In genomic region chr11:12674571-12674935, GRCh38 we compare ENCODE assay signal across 8 cellular contexts. TPM values are rescaled to one million over a fixed set of nuclear protein-coding genes. Genes with fewer than 3 reads are reported as not detected.
DNase-seq lines count a peak whose midpoint lies in the region; ATAC-seq and TF ChIP-seq lines count a peak whose summit lies in the region.

No MANE protein-coding gene starts in this region.

- 1 to 3% (median 3%) methylated on average over 6 to 46 of the region's 46 CpGs; no CpG with 5 or more reads in 1 of the 5 donors for WGBS in spleen, 5 donors

- H3K4me3 ChIP-seq in RWPE2 (ENCODE audit: severe bottlenecking): peak overlapping the region; percentile 92
- peak overlapping the region; percentile 45 to 81 (median 60) for H3K4me3 ChIP-seq in spleen

- ATAC-seq in GM21723 (IDR thresholded peaks at IDR 0.05; ENCODE audit: unreplicated experiment) (peak; percentile 41), RWPE2 (ENCODE audit: low read depth) (0 out of 3 replicates have a peak, but pooled peaks have one; percentile 1), left cardiac atrium (peak; percentile 19 to 31), HG02852 (IDR thresholded peaks at IDR 0.05; ENCODE audit: unreplicated experiment) (no peak), HG03469 (IDR thresholded peaks at IDR 0.05; ENCODE audit: unreplicated experiment) (no peak)

- H3K4me1 ChIP-seq in RWPE2 (ENCODE audit: insufficient read depth, poor library complexity, severe bottlenecking) (peaks cover 23% of the 10 kb centered on the region), spleen (peaks cover 0 to 43% (median 16%) of the 10 kb centered on the region in 6 donors)

- H3K9me3 ChIP-seq in RWPE2 (ENCODE audit: severe bottlenecking) (no peaks in the 10 kb centered on the region), spleen (no peaks in the 10 kb centered on the region)

- intact Hi-C loops in left cardiac atrium (cut with DNase I): loop anchor here (5.0 to 10.0 kb wide), 4 partner anchors 72 to 220 kb away; no protein-coding TSS in a partner anchor
- intact Hi-C loops in spleen (cut with DNase I; ENCODE audit: low total_unique reads): no loop called here

- TF ChIP-seq CTCF in RWPE2 (IDR thresholded peaks at IDR 0.05; ENCODE audit: poor library complexity, severe bottlenecking): no peak
- no peak for TF ChIP-seq CTCF in spleen (IDR thresholded peaks at IDR 0.05 in 8 of 11, conservative IDR thresholded peaks at IDR 0.05 in 3 of 11)

- H3K27me3 ChIP-seq in RWPE2 (ENCODE audit: insufficient read depth, poor library complexity, severe bottlenecking) (no peaks in the 10 kb centered on the region), spleen (replicated peaks in 1 of 7) (peaks cover 0 to 98% (median 16%) of the 10 kb centered on the region in 7 donors)

- peaks cover 32% of the 10 kb centered on the region for H3K36me3 ChIP-seq in RWPE2 (ENCODE audit: low read depth)
- H3K36me3 ChIP-seq in spleen: no peaks in the 10 kb centered on the region

- H3K27ac ChIP-seq in RWPE2 (ENCODE audit: poor library complexity, severe bottlenecking): peak overlapping the region; percentile 84
- peak overlapping the region; percentile 59 to 94 (median 89) for H3K27ac ChIP-seq in spleen

- DNase-seq in GM03348 (ENCODE audit: low spot score) (peak; percentile 59), RWPE2 (ENCODE audit: low spot score) (no peak), left cardiac atrium (no peak), spleen (no peak), Kasumi-1 (lab: John Stamatoyannopoulos, UW) (no peak)

- TF ChIP-seq POLR2A in spleen (IDR thresholded peaks at IDR 0.05): no peak

RNA-seq across cellular contexts. Expression of gene TEAD1, which starts 0.3 kb away (rescaled TPM):
- 10 to 100 TPM; 89.6 to 93.8 TPM for total RNA-seq in left cardiac atrium
- 10 to 100 TPM; 14.6 to 46.0 (median 21.4) TPM for total RNA-seq in spleen
- polyA plus RNA-seq in spleen: 1 to 10 TPM in 2 of 3 donors, under 1 TPM in 1; 0.93 to 2.7 (median 1.1) TPM

Comparison
In these comparisons a context has a peak if more than half of its experiments do, and no peak if none do; other contexts are left out.
1. ATAC-seq: peak in GM21723 (single experiment), RWPE2 (single experiment) and left cardiac atrium (2 of 2); none in HG02852 (single experiment) and HG03469 (single experiment).